In the genomic region with DNA sequence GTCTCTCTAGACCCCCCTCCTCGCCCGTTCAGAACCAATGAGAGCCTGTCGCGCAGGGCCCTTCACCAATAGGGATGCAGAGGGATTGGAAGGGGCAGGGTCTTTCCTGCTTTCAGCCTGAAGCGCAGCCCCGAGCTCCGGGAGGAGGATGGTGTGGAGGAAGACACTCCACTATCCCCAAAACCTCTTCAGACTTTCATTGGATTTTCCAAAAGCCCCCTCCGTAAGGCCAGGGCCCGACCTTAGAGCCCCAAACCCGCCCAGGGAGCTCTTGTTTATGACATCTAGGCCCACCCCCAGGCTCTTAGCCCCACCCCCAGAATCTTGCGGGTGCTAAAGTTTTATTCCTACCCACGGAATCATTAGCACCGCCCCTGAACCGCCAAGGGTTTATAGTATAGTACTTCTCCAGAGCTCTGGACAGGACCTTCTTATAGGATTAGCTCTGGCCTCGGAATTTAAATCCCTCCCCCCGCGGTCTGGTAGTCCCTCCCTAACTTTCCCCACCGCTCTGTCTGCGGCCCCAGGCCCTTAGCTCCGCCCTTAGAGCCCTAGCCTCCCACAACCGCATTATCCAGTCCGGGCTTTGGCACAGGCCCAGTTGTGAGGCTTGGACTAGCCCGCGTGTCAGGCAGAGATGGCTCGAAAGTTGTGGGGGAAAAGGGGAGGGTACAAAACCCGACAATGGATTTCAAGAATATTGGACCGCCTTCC, we compare ENCODE assay signal across 8 cellular contexts. TPM values are rescaled to one million over a fixed set of nuclear protein-coding genes. Genes with fewer than 3 reads are reported as not detected.
A peak's percentile ranks its signal among the peaks of the same experiment; 100 is the strongest.
DNase-seq lines count a peak whose midpoint lies in the region; ATAC-seq, FAIRE-seq and TF ChIP-seq lines count a peak whose summit lies in the region.

No MANE protein-coding gene starts in this region.

- peak overlapping the region; percentile 85 for H2AFZ ChIP-seq in HCT116 (ENCODE audit: low read depth, low read length, poor library complexity, severe bottlenecking)
- peak overlapping the region; percentile 29 for H2AFZ ChIP-seq in keratinocyte (ENCODE audit: control insufficient read depth, low read length)

- H3K9me3 ChIP-seq in Caco-2 (no peaks in the 10 kb centered on the region), HCT116 (ENCODE audit: control insufficient read depth in 1 of 2, insufficient read depth in 1 of 2, low read depth in 1 of 2, low read length in 2 of 2) (no peaks in the 10 kb centered on the region), keratinocyte (ENCODE audit: control insufficient read depth, low read depth, low read length) (no peaks in the 10 kb centered on the region)

- H3K27me3 Mint-ChIP-seq in Caco-2 (ENCODE audit: insufficient read depth, unreplicated experiment), result no peaks in the 10 kb centered on the region

- H3K36me3 ChIP-seq in Caco-2 (ENCODE audit: control insufficient read depth, insufficient read depth, low read length), result no peaks in the 10 kb centered on the region
- H3K36me3 ChIP-seq in HCT116 (ENCODE audit: control insufficient read depth in 1 of 2, insufficient read depth in 2 of 2, low read length in 2 of 2), result no peaks in the 10 kb centered on the region
- no peaks in the 10 kb centered on the region for H3K36me3 ChIP-seq in keratinocyte (ENCODE audit: control insufficient read depth in 2 of 2, extremely low read depth in 1 of 2, insufficient read depth in 2 of 2, low read length in 2 of 2)

- no peaks in the 10 kb centered on the region for H3K9me3 Mint-ChIP-seq in Caco-2 (ENCODE audit: unreplicated experiment)

- no peaks in the 10 kb centered on the region for H3K79me2 ChIP-seq in HCT116 (ENCODE audit: insufficient read depth, low read length)
- no peaks in the 10 kb centered on the region for H3K79me2 ChIP-seq in keratinocyte (ENCODE audit: control insufficient read depth, insufficient read depth, low read length)

- RAD21 ChIA-PET in HCT116 (lab: Charles Lee; ENCODE audit: low non-redundant PET in 1 of 2, low total read pairs in 2 of 2, uncharacterized antibody in 2 of 2, unreplicated experiment in 2 of 2), result interaction anchor here (0.6 to 1.1 kb wide), 5 partner anchors 22 to 168 kb away, joined by 3 to 8 read pairs (median 4); partner anchors contain the start of gene GIPR (in 1 of the 2)

- H3K9me1 ChIP-seq in keratinocyte (ENCODE audit: control insufficient read depth, extremely low read depth, insufficient read depth, low read length), result no peaks in the 10 kb centered on the region

- no peak for FAIRE-seq in keratinocyte (lab: Jason Lieb, UNC)

- ATAC-seq in HCT116 (peak; percentile 72), HG03039 (IDR thresholded peaks at IDR 0.05; ENCODE audit: unreplicated experiment) (no peak)
- peak; percentile 14 to 24 for ATAC-seq in activated CD4-positive, CD25-positive, alpha-beta regulatory T cell treated with anti-CD3 and anti-CD28 coated beads, Interleukin-2, amount 50 U/mL, for 24 hours

- DNase-seq in Caco-2, result peak; percentile 49 to 75
- peak; percentile 88 for DNase-seq in HCT116 (ENCODE audit: low read depth, low spot score)
- DNase-seq in NCI-H2196 (lab: John Stamatoyannopoulos, UW; ENCODE audit: unreplicated experiment), result peak; percentile 90
- peak; percentile 98 for DNase-seq in cerebellar cortex (ENCODE audit: low spot score)
- no peak for DNase-seq in keratinocyte (ENCODE audit: low read depth, low spot score)
- peak; percentile 81 to 83 (median 81) for DNase-seq in stimulated activated CD4-positive, alpha-beta T cell treated with anti-CD3 and anti-CD28 coated beads, Interleukin-12 subunit alpha, Interleukin-12 subunit beta, amount 100 ng/mL, for 48 hours (ENCODE audit: low read depth in 2 of 3, low spot score in 1 of 3)

- H3K27ac Mint-ChIP-seq in Caco-2 (ENCODE audit: unreplicated experiment), result no peak overlapping the region

- dilution Hi-C loops in keratinocyte (cut with MboI; ENCODE audit: extremely low pct_ligation_motif_present, low sequenced_read_pairs), result no loop called here

- peaks cover 23% of the 10 kb centered on the region for H3K36me3 Mint-ChIP-seq in Caco-2 (ENCODE audit: insufficient read depth, unreplicated experiment)

- H3K4me3 Mint-ChIP-seq in Caco-2 (ENCODE audit: unreplicated experiment), result no peak overlapping the region

- POLR2A ChIA-PET in Caco-2 (lab: Charles Lee) (interaction anchor here (0.7 to 1.1 kb wide), 2 partner anchors 20 to 32 kb away, joined by 3 to 7 read pairs; no protein-coding TSS in a partner anchor), HCT116 (lab: Charles Lee) (interaction anchor here (0.8 to 1.3 kb wide), 11 partner anchors 15 to 178 kb away, joined by 3 to 5 read pairs (median 3); partner anchors contain the start of genes FOSB, QPCTL and SNRPD2)

- no peaks in the 10 kb centered on the region for H3K27me3 ChIP-seq in Caco-2 (replicated peaks; ENCODE audit: control insufficient read depth, insufficient read depth, low read length)
- H3K27me3 ChIP-seq in HCT116 (ENCODE audit: insufficient read depth, low read length), result no peaks in the 10 kb centered on the region
- H3K27me3 ChIP-seq in keratinocyte (ENCODE audit: control insufficient read depth, extremely low read depth, insufficient read depth, low read length), result peaks cover 2% of the 10 kb centered on the region

- H4K20me1 ChIP-seq in HCT116 (ENCODE audit: insufficient read depth) (no peaks in the 10 kb centered on the region), keratinocyte (ENCODE audit: control insufficient read depth, extremely low read depth, insufficient read depth, low read length) (no peaks in the 10 kb centered on the region)

- H3K4me2 ChIP-seq in HCT116 (ENCODE audit: low read length), result peak overlapping the region; percentile 85
- peak overlapping the region; percentile 49 for H3K4me2 ChIP-seq in keratinocyte (ENCODE audit: control insufficient read depth, extremely low read depth, insufficient read depth, low read depth, low read length)

- no peak overlapping the region for H3K4me3 ChIP-seq in Caco-2 (ENCODE audit: low read depth, low read length)
- peak overlapping the region; percentile 38 to 57 for H3K4me3 ChIP-seq in HCT116 (replicated peaks in 1 of 2; ENCODE audit: low read depth in 1 of 2, low read length in 2 of 2)
- peak overlapping the region in 2 of 3 experiments; percentile 10 to 16 for H3K4me3 ChIP-seq in keratinocyte (ENCODE audit: control insufficient read depth in 2 of 3, extremely low read depth in 1 of 3, insufficient read depth in 2 of 3, low read depth in 1 of 3, low read length in 3 of 3)

- H3K4me1 ChIP-seq in Caco-2 (peaks cover 15% of the 10 kb centered on the region), HCT116 (ENCODE audit: control insufficient read depth in 1 of 2, insufficient read depth in 2 of 2, low read length in 2 of 2) (peaks cover 14 to 43% of the 10 kb centered on the region in 2 experiments), keratinocyte (ENCODE audit: control insufficient read depth, extremely low read depth, insufficient read depth, low read length) (peaks cover 23% of the 10 kb centered on the region)

- H3K27ac ChIP-seq in HCT116 (ENCODE audit: low read depth, low read length) (peak overlapping the region; percentile 40), keratinocyte (ENCODE audit: control insufficient read depth, insufficient read depth, low read length) (no peak overlapping the region)

- TF ChIP-seq POLR2A in HCT116 (IDR thresholded peaks at IDR 0.05; ENCODE audit: borderline replicate concordance, extremely low read depth, insufficient read depth, insufficient read length), result no peak

- no peak for TF ChIP-seq RAD21 in HCT116 (IDR thresholded peaks at IDR 0.05; ENCODE audit: low read depth)

- H3K9ac ChIP-seq in HCT116 (ENCODE audit: low read length), result peak overlapping the region; percentile 38
- H3K9ac ChIP-seq in keratinocyte (ENCODE audit: control insufficient read depth, extremely low read depth, insufficient read depth, low read length), result no peak overlapping the region

- intact Hi-C loops in Caco-2 (cut with micrococcal nuclease; ENCODE audit: unreplicated experiment) (loop anchor here (10.0 kb wide), 1 partner anchor 151 kb away; the partner anchor contains the start of genes PPM1N and RTN2), HCT116 (cut with micrococcal nuclease) (no loop called here)

- TF ChIP-seq CTCF in Caco-2 (IDR thresholded peaks at IDR 0.05; ENCODE audit: insufficient read depth in 1 of 2, low read depth in 1 of 2, low read length in 1 of 2, severe bottlenecking in 1 of 2, unreplicated experiment in 1 of 2), result no peak
- no peak for TF ChIP-seq CTCF in HCT116 (IDR thresholded peaks at IDR 0.05 in 2 of 3, conservative IDR thresholded peaks at IDR 0.05 in 1 of 3; ENCODE audit: borderline replicate concordance in 1 of 3, insufficient read depth in 1 of 3, low read depth in 2 of 3, low read length in 2 of 3)
- TF ChIP-seq CTCF in keratinocyte (optimal IDR thresholded peaks at IDR 0.05 in 1 of 3, IDR thresholded peaks at IDR 0.05 in 1 of 3, conservative IDR thresholded peaks at IDR 0.05 in 1 of 3; ENCODE audit: extremely low read depth in 1 of 3, insufficient read depth in 2 of 3, low read length in 3 of 3), result no peak

- no peaks in the 10 kb centered on the region for H3K9me2 ChIP-seq in HCT116 (ENCODE audit: insufficient read depth)

- BruUV-seq in Caco-2 (replicated peaks; lab: Mats Ljungman, UMichigan), result no TSS peak
- BruUV-seq in HCT116 (replicated peaks; lab: Mats Ljungman, UMichigan), result no TSS peak

- peaks cover 16% of the 10 kb centered on the region for H3K4me1 Mint-ChIP-seq in Caco-2 (ENCODE audit: low read depth, unreplicated experiment)

- CTCF ChIA-PET in Caco-2 (lab: Charles Lee) (interaction anchor here (0.6 to 0.7 kb wide), 2 partner anchors 125 to 1249 kb away, joined by 5 to 6 read pairs; no protein-coding TSS in a partner anchor), HCT116 (lab: Charles Lee) (interaction anchor here (0.5 to 2.2 kb wide), 10 partner anchors 23 to 434 kb away, joined by 3 to 9 read pairs (median 6); partner anchors contain the start of genes GIPR and SIX5)

RNA-seq across cellular contexts. Expression of gene EML2, which starts 6.6 kb away (rescaled TPM):
- 33.9 and 38.8 TPM in 2 replicates for total RNA-seq in Caco-2 (2022)
- total RNA-seq in HCT116 (2021; ENCODE audit: unreplicated experiment), result 131 TPM
- polyA plus RNA-seq in HCT116 (2012), result 132 and 168 TPM in 2 replicates
- polyA plus RNA-seq in keratinocyte, result 35.4 to 43.4 TPM (median 41.8 TPM) in 3 replicates
- polyA plus RNA-seq in keratinocyte (2011; ENCODE audit: low read depth), result 28.3 TPM
- polyA plus RNA-seq in keratinocyte (2011; cell fraction: cytosol; rRNA removed), result 29.3 and 42.9 TPM in 2 replicates
- polyA plus RNA-seq in keratinocyte (2011; cell fraction: nucleus; rRNA removed), result 134 and 138 TPM in 2 replicates
- 65.7 and 69.9 TPM in 2 replicates for polyA plus RNA-seq in keratinocyte (2012; ENCODE audit: low replicate concordance)
- 48.2 to 87.1 TPM (median 56.6 TPM) in 3 replicates for polyA minus RNA-seq in keratinocyte
- 85.9 TPM for polyA minus RNA-seq in keratinocyte (2011; cell fraction: cytosol; rRNA and poly(A)+ RNA removed)
- polyA minus RNA-seq in keratinocyte (2011; cell fraction: nucleus; rRNA and poly(A)+ RNA removed), result 38.8 and 46.1 TPM in 2 replicates

RNA-seq across cellular contexts. Expression of gene GIPR, which starts 22.2 kb away (rescaled TPM):
- total RNA-seq in Caco-2 (2022) (2.6 and 4.6 TPM in 2 replicates), HCT116 (2021; ENCODE audit: unreplicated experiment) (14.1 TPM)
- 9.9 and 10.3 TPM in 2 replicates for polyA plus RNA-seq in HCT116 (2012)
- polyA plus RNA-seq in keratinocyte, result 0.97 to 2.2 TPM (median 1.4 TPM) in 3 replicates
- 2.6 TPM for polyA plus RNA-seq in keratinocyte (2011; ENCODE audit: low read depth)
- polyA plus RNA-seq in keratinocyte (2011; cell fraction: cytosol; rRNA removed), result 0.13 and 0.23 TPM in 2 replicates
- 5.9 and 9.2 TPM in 2 replicates for polyA plus RNA-seq in keratinocyte (2011; cell fraction: nucleus; rRNA removed)
- 1.0 and 5.6 TPM in 2 replicates for polyA plus RNA-seq in keratinocyte (2012; ENCODE audit: low replicate concordance)
- 1.0 to 3.0 TPM in 2 of 3 replicates, not detected in the other for polyA minus RNA-seq in keratinocyte
- not detected for polyA minus RNA-seq in keratinocyte (2011; cell fraction: cytosol; rRNA and poly(A)+ RNA removed)
- polyA minus RNA-seq in keratinocyte (2011; cell fraction: nucleus; rRNA and poly(A)+ RNA removed), result 2.3 and 4.0 TPM in 2 replicates

RNA-seq across cellular contexts. Expression of gene GPR4, which starts 43.8 kb away (rescaled TPM):
- total RNA-seq in Caco-2 (2022) (not detected in 2 replicates), HCT116 (2021; ENCODE audit: unreplicated experiment) (0.10 TPM)
- 0.04 and 0.13 TPM in 2 replicates for polyA plus RNA-seq in HCT116 (2012)
- polyA plus RNA-seq in keratinocyte, result 0.13 to 0.14 TPM in 2 of 3 replicates, not detected in the other
- polyA plus RNA-seq in keratinocyte (2011; ENCODE audit: low read depth), result not detected
- 0.03 TPM in 1 of 2 replicates, not detected in the other for polyA plus RNA-seq in keratinocyte (2011; cell fraction: cytosol; rRNA removed)
- polyA plus RNA-seq in keratinocyte (2011; cell fraction: nucleus; rRNA removed), result 0.40 TPM in 1 of 2 replicates, not detected in the other
- 0.04 TPM in 1 of 2 replicates, not detected in the other for polyA plus RNA-seq in keratinocyte (2012; ENCODE audit: low replicate concordance)
- 0.07 TPM in 1 of 3 replicates, not detected in the others for polyA minus RNA-seq in keratinocyte
- not detected for polyA minus RNA-seq in keratinocyte (2011; cell fraction: cytosol; rRNA and poly(A)+ RNA removed)
- polyA minus RNA-seq in keratinocyte (2011; cell fraction: nucleus; rRNA and poly(A)+ RNA removed), result not detected in 2 replicates

RNA-seq across cellular contexts. Expression of gene SNRPD2, which starts 46.0 kb away (rescaled TPM):
- total RNA-seq in Caco-2 (2022) (579 and 587 TPM in 2 replicates), HCT116 (2021; ENCODE audit: unreplicated experiment) (927 TPM)
- 945 and 1,044 TPM in 2 replicates for polyA plus RNA-seq in HCT116 (2012)
- 511 to 1,051 TPM (median 836 TPM) in 3 replicates for polyA plus RNA-seq in keratinocyte
- 66.7 TPM for polyA plus RNA-seq in keratinocyte (2011; ENCODE audit: low read depth)
- 566 and 587 TPM in 2 replicates for polyA plus RNA-seq in keratinocyte (2011; cell fraction: cytosol; rRNA removed)
- 147 and 148 TPM in 2 replicates for polyA plus RNA-seq in keratinocyte (2011; cell fraction: nucleus; rRNA removed)
- polyA plus RNA-seq in keratinocyte (2012; ENCODE audit: low replicate concordance), result 347 and 735 TPM in 2 replicates
- 103 to 227 TPM (median 175 TPM) in 3 replicates for polyA minus RNA-seq in keratinocyte
- polyA minus RNA-seq in keratinocyte (2011; cell fraction: cytosol; rRNA and poly(A)+ RNA removed), result 172 TPM
- 27.3 and 43.0 TPM in 2 replicates for polyA minus RNA-seq in keratinocyte (2011; cell fraction: nucleus; rRNA and poly(A)+ RNA removed)

RNA-seq across cellular contexts. Expression of gene QPCTL, which starts 46.7 kb away (rescaled TPM):
- total RNA-seq in Caco-2 (2022) (16.9 and 20.2 TPM in 2 replicates), HCT116 (2021; ENCODE audit: unreplicated experiment) (19.5 TPM)
- polyA plus RNA-seq in HCT116 (2012), result 17.9 and 23.5 TPM in 2 replicates
- polyA plus RNA-seq in keratinocyte, result 11.9 to 13.3 TPM (median 13.2 TPM) in 3 replicates
- polyA plus RNA-seq in keratinocyte (2011; ENCODE audit: low read depth), result 2.0 TPM
- polyA plus RNA-seq in keratinocyte (2011; cell fraction: cytosol; rRNA removed), result 11.0 and 15.8 TPM in 2 replicates
- polyA plus RNA-seq in keratinocyte (2011; cell fraction: nucleus; rRNA removed), result 32.7 and 45.1 TPM in 2 replicates
- 11.2 and 17.4 TPM in 2 replicates for polyA plus RNA-seq in keratinocyte (2012; ENCODE audit: low replicate concordance)
- 19.0 to 26.9 TPM (median 20.4 TPM) in 3 replicates for polyA minus RNA-seq in keratinocyte
- 24.2 TPM for polyA minus RNA-seq in keratinocyte (2011; cell fraction: cytosol; rRNA and poly(A)+ RNA removed)
- polyA minus RNA-seq in keratinocyte (2011; cell fraction: nucleus; rRNA and poly(A)+ RNA removed), result 19.1 and 21.3 TPM in 2 replicates
